ENCODE assay signal across 8 cellular contexts in genomic region chr17:7281074-7281952, GRCh38. TPM values are rescaled to one million over a fixed set of nuclear protein-coding genes. Genes with fewer than 3 reads are reported as not detected.
DNase-seq lines count a peak whose midpoint lies in the region; ATAC-seq and TF ChIP-seq lines count a peak whose summit lies in the region.

Gene SLC2A4, plus strand, starts transcription at chr17:7281718. Its CDS starts 217 bp downstream, at chr17:7281935.

- peak within 1 kb of the TSS; percentile 26; the same call in 1 of the 2 replicates for H2AFZ ChIP-seq in KMS-11 (ENCODE audit: low read depth)
- peak within 1 kb of the TSS; percentile 71 for H2AFZ ChIP-seq in neural progenitor cell (replicated peaks)

- H3K4me3 ChIP-seq in KMS-11 (IDR thresholded peaks at IDR 0.05; ENCODE audit: insufficient read depth, low read depth, low read length) (no peak within 1 kb of the TSS), neural progenitor cell (peak within 1 kb of the TSS; percentile 56)

- H3K36me3 Mint-ChIP-seq in activated naive CD4-positive, alpha-beta T cell treated with anti-CD3 and anti-CD28 coated beads for 36 hours (ENCODE audit: low read depth): no peaks in the 10 kb centered on the region
- H3K36me3 Mint-ChIP-seq in neural progenitor cell: peaks cover under 1% of the 10 kb centered on the region

- TF ChIP-seq CTCF in KMS-11 (conservative IDR thresholded peaks at IDR 0.05; ENCODE audit: low read depth, low read length): no peak
- no peak for TF ChIP-seq CTCF in foreskin keratinocyte (conservative IDR thresholded peaks at IDR 0.05)
- TF ChIP-seq CTCF in neural progenitor cell (IDR thresholded peaks at IDR 0.05): no peak

- intact Hi-C loops in activated naive CD4-positive, alpha-beta T cell treated with anti-CD3 and anti-CD28 coated beads for 36 hours (cut with micrococcal nuclease): loop anchor here (1.0 to 5.0 kb wide), 3 partner anchors 29 to 405 kb away; partner anchors contain the start of genes ELP5 and TP53

- peak within 1 kb of the TSS; percentile 74 for H3K4me3 Mint-ChIP-seq in activated naive CD4-positive, alpha-beta T cell treated with anti-CD3 and anti-CD28 coated beads for 36 hours
- peak within 1 kb of the TSS; percentile 88 for H3K4me3 Mint-ChIP-seq in neural progenitor cell
- peak within 1 kb of the TSS; percentile 87 to 95 for H3K4me3 Mint-ChIP-seq in stimulated activated naive CD8-positive, alpha-beta T cell treated with anti-CD3 and anti-CD28 coated beads, Interleukin-15, amount 100 ng/mL, for 72 hours

- H3K27ac Mint-ChIP-seq in activated naive CD4-positive, alpha-beta T cell treated with anti-CD3 and anti-CD28 coated beads for 36 hours: no peak within 1 kb of the TSS
- no peak within 1 kb of the TSS for H3K27ac Mint-ChIP-seq in neural progenitor cell
- H3K27ac Mint-ChIP-seq in stimulated activated naive CD8-positive, alpha-beta T cell treated with anti-CD3 and anti-CD28 coated beads, Interleukin-15, amount 100 ng/mL, for 72 hours: peak within 1 kb of the TSS; percentile 31 to 72

- H3K9me3 Mint-ChIP-seq in activated naive CD4-positive, alpha-beta T cell treated with anti-CD3 and anti-CD28 coated beads for 36 hours: no peaks in the 10 kb centered on the region
- peaks cover 1% of the 10 kb centered on the region for H3K9me3 Mint-ChIP-seq in neural progenitor cell
- no peaks in the 10 kb centered on the region for H3K9me3 Mint-ChIP-seq in stimulated activated naive CD8-positive, alpha-beta T cell treated with anti-CD3 and anti-CD28 coated beads, Interleukin-15, amount 100 ng/mL, for 72 hours

- H3K79me2 ChIP-seq in KMS-11 (ENCODE audit: insufficient read depth, low read depth): no peaks in the 10 kb centered on the region
- no peaks in the 10 kb centered on the region for H3K79me2 ChIP-seq in neural progenitor cell (ENCODE audit: low read depth)

- no peak within 1 kb of the TSS for H3K27ac ChIP-seq in KMS-11
- H3K27ac ChIP-seq in foreskin keratinocyte: peak within 1 kb of the TSS; percentile 46
- no peak within 1 kb of the TSS for H3K27ac ChIP-seq in neural progenitor cell

- H3K36me3 ChIP-seq in KMS-11 (ENCODE audit: insufficient read depth) (no peaks in the 10 kb centered on the region), neural progenitor cell (no peaks in the 10 kb centered on the region)

- peak; percentile 68 for ATAC-seq in foreskin keratinocyte
- ATAC-seq in stimulated activated naive CD8-positive, alpha-beta T cell treated with anti-CD3 and anti-CD28 coated beads, Interleukin-15, amount 100 ng/mL, for 72 hours: peak; percentile 80

- peaks cover 17% of the 10 kb centered on the region for H3K27me3 Mint-ChIP-seq in activated naive CD4-positive, alpha-beta T cell treated with anti-CD3 and anti-CD28 coated beads for 36 hours (ENCODE audit: low read depth)
- peaks cover 17% of the 10 kb centered on the region for H3K27me3 Mint-ChIP-seq in neural progenitor cell (ENCODE audit: insufficient read depth, low read depth)
- peaks cover 45% of the 10 kb centered on the region for H3K27me3 Mint-ChIP-seq in stimulated activated naive CD8-positive, alpha-beta T cell treated with anti-CD3 and anti-CD28 coated beads, Interleukin-15, amount 100 ng/mL, for 72 hours

- DNase-seq in AML-193 (lab: John Stamatoyannopoulos, UW) (peak; percentile 41 to 56), GM19240 (ENCODE audit: insufficient read length, low spot score) (peak; percentile 97), SK-MEL-5 (ENCODE audit: low read depth, low spot score) (peak; percentile 97), foreskin keratinocyte (peak; percentile 83 to 91), neural progenitor cell (ENCODE audit: low spot score) (peak; percentile 99)
- peak; percentile 93 for DNase-seq in activated naive CD4-positive, alpha-beta T cell treated with anti-CD3 and anti-CD28 coated beads for 36 hours
- DNase-seq in stimulated activated naive CD8-positive, alpha-beta T cell treated with anti-CD3 and anti-CD28 coated beads, Interleukin-15, amount 100 ng/mL, for 72 hours: peak; percentile 80 to 88

- no peaks in the 10 kb centered on the region for H3K9me3 ChIP-seq in neural progenitor cell (ENCODE audit: low read depth)

- H3K27me3 ChIP-seq in KMS-11 (ENCODE audit: insufficient read depth, low read depth) (no peaks in the 10 kb centered on the region), foreskin keratinocyte (peaks cover 31% of the 10 kb centered on the region), neural progenitor cell (peaks cover 47% of the 10 kb centered on the region)

- H3K4me1 Mint-ChIP-seq in activated naive CD4-positive, alpha-beta T cell treated with anti-CD3 and anti-CD28 coated beads for 36 hours (ENCODE audit: low read depth): peaks cover 20% of the 10 kb centered on the region
- H3K4me1 Mint-ChIP-seq in neural progenitor cell: peaks cover 18% of the 10 kb centered on the region
- H3K4me1 Mint-ChIP-seq in stimulated activated naive CD8-positive, alpha-beta T cell treated with anti-CD3 and anti-CD28 coated beads, Interleukin-15, amount 100 ng/mL, for 72 hours: peaks cover 39% of the 10 kb centered on the region

- CTCF ChIA-PET in activated naive CD4-positive, alpha-beta T cell treated with anti-CD3 and anti-CD28 coated beads for 36 hours (lab: Charles Lee): interaction anchor here (0.6 to 2.5 kb wide), 11 partner anchors 10 to 271 kb away, joined by 3 to 45 read pairs (median 4); partner anchors contain the start of gene NEURL4

- H3F3A ChIP-seq in neural progenitor cell (ENCODE audit: low read depth): peaks cover 16% of the 10 kb centered on the region

- no peak within 1 kb of the TSS for H3K9ac ChIP-seq in KMS-11
- no peak within 1 kb of the TSS for H3K9ac ChIP-seq in neural progenitor cell

- in situ Hi-C loops in SK-MEL-5 (cut with HindIII; ENCODE audit: low pct_unique_long_range_greater_than_20kb, low sequenced_read_pairs): no loop called here

- H3K4me2 ChIP-seq in KMS-11 (0 out of 2 replicates have a peak within 1 kb of the TSS, but pooled peaks have one; percentile 25), neural progenitor cell (peak within 1 kb of the TSS; percentile 76)

- no peaks in the 10 kb centered on the region for H4K20me1 ChIP-seq in KMS-11 (ENCODE audit: insufficient read depth)
- peaks cover 16% of the 10 kb centered on the region for H4K20me1 ChIP-seq in neural progenitor cell (ENCODE audit: low read depth)

- H3K4me1 ChIP-seq in KMS-11 (ENCODE audit: low read depth, poor library complexity, severe bottlenecking): no peaks in the 10 kb centered on the region
- no peaks in the 10 kb centered on the region for H3K4me1 ChIP-seq in foreskin keratinocyte
- peaks cover 4% of the 10 kb centered on the region for H3K4me1 ChIP-seq in neural progenitor cell

RNA-seq across cellular contexts. Expression of gene SLC2A4, which starts in this region (rescaled TPM):
- 0.79 and 1.1 TPM in 2 replicates for total RNA-seq in SK-MEL-5 (2014; rRNA removed; shearing (Covaris generic))
- 0.26 and 0.67 TPM in 2 replicates for polyA plus RNA-seq in SK-MEL-5 (2015; cell fraction: cytosol; rRNA removed)
- polyA plus RNA-seq in SK-MEL-5 (2015; cell fraction: nucleus; rRNA removed): 0.76 and 1.6 TPM in 2 replicates
- under 1 TPM; 0.19 to 0.37 TPM for total RNA-seq in activated naive CD4-positive, alpha-beta T cell treated with anti-CD3 and anti-CD28 coated beads for 36 hours
- total RNA-seq in foreskin keratinocyte (0.17 and 0.25 TPM in 2 replicates), neural progenitor cell (ENCODE audit: low replicate concordance) (1.7 and 7.3 TPM in 2 replicates)
- 0.04 and 0.12 TPM in 2 replicates for polyA plus RNA-seq in foreskin keratinocyte

Comparison
In these comparisons a context has a peak if more than half of its experiments do, and no peak if none do; other contexts are left out.
1. Peak in DNase-seq in activated naive CD4-positive, alpha-beta T cell treated with anti-CD3 and anti-CD28 coated beads for 36 hours; RNA of the gene not detected or under 1 TPM.
2. Peak in DNase-seq, ATAC-seq and H3K27ac ChIP-seq in foreskin keratinocyte; RNA of the gene not detected or under 1 TPM.
3. DNase-seq: peak in every context shown above with its lines; median percentile 99 in neural progenitor cell; 97 in GM19240; 97 in SK-MEL-5; 93 in activated naive CD4-positive, alpha-beta T cell treated with anti-CD3 and anti-CD28 coated beads for 36 hours; 87 in foreskin keratinocyte; 84 in stimulated activated naive CD8-positive, alpha-beta T cell treated with anti-CD3 and anti-CD28 coated beads, Interleukin-15, amount 100 ng/mL, for 72 hours; 48 in AML-193.
4. H3K27ac Mint-ChIP-seq: peak in stimulated activated naive CD8-positive, alpha-beta T cell treated with anti-CD3 and anti-CD28 coated beads, Interleukin-15, amount 100 ng/mL, for 72 hours (2 of 2); none in activated naive CD4-positive, alpha-beta T cell treated with anti-CD3 and anti-CD28 coated beads for 36 hours (single experiment) and neural progenitor cell (single experiment).
5. Peak in every context shown above with its lines, with median percentiles within 50 percentile points of each other: H3K4me3 Mint-ChIP-seq.